In the genomic region with DNA sequence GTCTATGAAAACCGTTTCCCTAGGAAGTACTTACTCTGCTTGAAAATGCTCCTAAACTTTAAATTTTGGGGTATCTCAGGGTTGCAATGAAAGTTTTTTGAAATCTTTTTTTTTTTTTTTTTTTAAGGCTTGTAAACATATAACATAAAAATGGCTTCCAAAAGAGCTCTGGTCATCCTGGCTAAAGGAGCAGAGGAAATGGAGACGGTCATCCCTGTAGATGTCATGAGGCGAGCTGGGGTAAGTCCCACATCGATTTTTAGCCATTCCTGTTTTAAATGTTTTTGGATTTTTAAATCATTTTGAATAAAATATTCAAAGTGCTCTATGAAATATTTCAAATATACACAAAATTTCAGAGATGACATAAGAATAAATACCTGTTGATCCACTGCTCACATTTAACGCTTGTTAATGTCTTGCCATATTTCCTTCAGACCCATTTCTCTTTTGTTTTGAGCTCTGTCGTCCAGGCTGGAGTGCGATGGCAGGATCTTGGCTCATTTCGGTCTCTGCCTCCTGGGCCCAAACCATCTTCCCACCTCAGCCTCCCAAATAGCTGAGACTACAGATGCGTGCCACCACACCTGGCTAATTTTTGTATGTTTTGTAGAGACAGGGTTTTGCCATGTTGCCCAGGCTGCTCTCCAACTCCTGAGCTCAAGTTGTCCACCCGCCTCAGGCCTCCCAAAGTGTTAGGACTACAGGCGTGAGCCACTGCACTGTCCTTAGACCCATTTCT, we compare ENCODE assay signal across 10 cellular contexts. TPM values are rescaled to one million over a fixed set of nuclear protein-coding genes. Genes with fewer than 3 reads are reported as not detected.
DNase-seq lines count a peak whose midpoint lies in the region; ATAC-seq and TF ChIP-seq lines count a peak whose summit lies in the region.
"Had no signal": no experiment of that assay in that cellular context is flagged by ENCODE, and none has a peak within 500 bp of the region (broad histone marks: within the 10 kb centered on the region; RNA-seq: fewer than 3 reads in every experiment).

No MANE protein-coding gene starts in this region.

- H3K27ac Mint-ChIP-seq in Caco-2 (ENCODE audit: unreplicated experiment) (no peak overlapping the region), neural progenitor cell (no peak overlapping the region)
- peak overlapping the region; percentile 97 for H3K27ac Mint-ChIP-seq in dendritic cell treated with granulocyte-macrophage colony-stimulating factor and Interleukin-4, amounts not matched to agents 40 ng/mL and 50 ng/mL, for 4 days

- peaks cover 59% of the 10 kb centered on the region for H3K36me3 Mint-ChIP-seq in Caco-2 (ENCODE audit: insufficient read depth, unreplicated experiment)
- H3K36me3 Mint-ChIP-seq in dendritic cell treated with granulocyte-macrophage colony-stimulating factor and Interleukin-4, amounts not matched to agents 40 ng/mL and 50 ng/mL, for 4 days (ENCODE audit: low read depth), result peaks cover 66% of the 10 kb centered on the region
- H3K36me3 Mint-ChIP-seq in neural progenitor cell, result peaks cover 15% of the 10 kb centered on the region

- TF ChIP-seq POLR2A in NB4 (IDR thresholded peaks at IDR 0.05; ENCODE audit: extremely low read depth, insufficient read length), result no peak
- TF ChIP-seq POLR2A in testis (IDR thresholded peaks at IDR 0.05), result no peak

- peaks cover 10% of the 10 kb centered on the region for H4K20me1 ChIP-seq in neural progenitor cell (ENCODE audit: low read depth)

- POLR2A ChIA-PET in Caco-2 (lab: Charles Lee), result interaction anchor here (0.6 kb wide), 1 partner anchor 183 kb away, joined by 10 read pairs; no protein-coding TSS in a partner anchor

- no peak overlapping the region for H2AFZ ChIP-seq in neural progenitor cell (replicated peaks)

- H3K4me1 Mint-ChIP-seq in Caco-2 (ENCODE audit: low read depth, unreplicated experiment), result peaks cover 6% of the 10 kb centered on the region
- H3K4me1 Mint-ChIP-seq in dendritic cell treated with granulocyte-macrophage colony-stimulating factor and Interleukin-4, amounts not matched to agents 40 ng/mL and 50 ng/mL, for 4 days (ENCODE audit: low read depth), result peaks cover 37% of the 10 kb centered on the region
- peaks cover 21% of the 10 kb centered on the region for H3K4me1 Mint-ChIP-seq in neural progenitor cell

- peaks cover 7% of the 10 kb centered on the region for H3F3A ChIP-seq in neural progenitor cell (ENCODE audit: low read depth)

- H3K4me3 ChIP-seq in Caco-2 (ENCODE audit: low read depth, low read length) (peak overlapping the region; percentile 72), NB4 (ENCODE audit: low read depth, low read length) (peak overlapping the region; percentile 83), neural progenitor cell (peak overlapping the region; percentile 87), testis (peak overlapping the region in 1 of 2 donors; percentile 81)

- H3K9me3 Mint-ChIP-seq in Caco-2 (ENCODE audit: unreplicated experiment) (no peaks in the 10 kb centered on the region), neural progenitor cell (no peaks in the 10 kb centered on the region)
- no peaks in the 10 kb centered on the region for H3K9me3 Mint-ChIP-seq in dendritic cell treated with granulocyte-macrophage colony-stimulating factor and Interleukin-4, amounts not matched to agents 40 ng/mL and 50 ng/mL, for 4 days

- no peak for ATAC-seq in GM21528 (IDR thresholded peaks at IDR 0.05; ENCODE audit: low FRiP score, unreplicated experiment)

- H3K79me2 ChIP-seq in neural progenitor cell (ENCODE audit: low read depth), result peaks cover 50% of the 10 kb centered on the region

- H3K36me3 ChIP-seq in Caco-2 (ENCODE audit: control insufficient read depth, insufficient read depth, low read length) (no peaks in the 10 kb centered on the region; the same call in 1 of the 2 replicates), neural progenitor cell (peaks cover 16% of the 10 kb centered on the region), testis (ENCODE audit: low read depth, missing control alignments) (no peaks in the 10 kb centered on the region)

- H3K27me3 Mint-ChIP-seq in Caco-2 (ENCODE audit: insufficient read depth, unreplicated experiment), result no peaks in the 10 kb centered on the region
- H3K27me3 Mint-ChIP-seq in dendritic cell treated with granulocyte-macrophage colony-stimulating factor and Interleukin-4, amounts not matched to agents 40 ng/mL and 50 ng/mL, for 4 days, result no peaks in the 10 kb centered on the region
- H3K27me3 Mint-ChIP-seq in neural progenitor cell (ENCODE audit: insufficient read depth, low read depth), result peaks cover 2% of the 10 kb centered on the region

- no peak for TF ChIP-seq CTCF in Caco-2 (IDR thresholded peaks at IDR 0.05; ENCODE audit: insufficient read depth in 1 of 2, low read depth in 1 of 2, low read length in 1 of 2, severe bottlenecking in 1 of 2, unreplicated experiment in 1 of 2)
- no peak for TF ChIP-seq CTCF in NB4 (IDR thresholded peaks at IDR 0.05; ENCODE audit: low read depth, low read length)
- no peak for TF ChIP-seq CTCF in neural progenitor cell (IDR thresholded peaks at IDR 0.05)
- no peak for TF ChIP-seq CTCF in testis (IDR thresholded peaks at IDR 0.05)

- H3K9me3 ChIP-seq in Caco-2 (no peaks in the 10 kb centered on the region), neural progenitor cell (ENCODE audit: low read depth) (no peaks in the 10 kb centered on the region), testis (no peaks in the 10 kb centered on the region)

- BruUV-seq in Caco-2 (replicated peaks; lab: Mats Ljungman, UMichigan), result no TSS peak

- H3K4me1 ChIP-seq in Caco-2, result no peaks in the 10 kb centered on the region
- H3K4me1 ChIP-seq in neural progenitor cell, result peaks cover 9% of the 10 kb centered on the region
- peaks cover 14% of the 10 kb centered on the region for H3K4me1 ChIP-seq in testis

- peak overlapping the region; percentile 59 for H3K9ac ChIP-seq in neural progenitor cell

- peak overlapping the region; percentile 86 for H3K4me2 ChIP-seq in neural progenitor cell

- DNase-seq in Caco-2 (no peak), NB4 (ENCODE audit: low read depth) (no peak), neural progenitor cell (ENCODE audit: low spot score) (no peak), COLO829 (ENCODE audit: low spot score) (no peak), testis (no peak), NCI-H510A treated with DMSO at 0.1 percent for 48 hours (lab: John Stamatoyannopoulos, UW) (no peak)
- DNase-seq: KBM-7, nucleus accumbens had no signal

- CTCF ChIA-PET in Caco-2 (lab: Charles Lee), result interaction anchor here (0.6 to 1.6 kb wide), 2 partner anchors 12 to 21 kb away, joined by 3 read pairs; no protein-coding TSS in a partner anchor

- no peak overlapping the region for H3K27ac ChIP-seq in neural progenitor cell
- no peak overlapping the region for H3K27ac ChIP-seq in testis

- H3K4me3 Mint-ChIP-seq in Caco-2 (ENCODE audit: unreplicated experiment), result peak overlapping the region; percentile 99
- peak overlapping the region; percentile 96 for H3K4me3 Mint-ChIP-seq in dendritic cell treated with granulocyte-macrophage colony-stimulating factor and Interleukin-4, amounts not matched to agents 40 ng/mL and 50 ng/mL, for 4 days
- H3K4me3 Mint-ChIP-seq in neural progenitor cell, result peak overlapping the region; percentile 97

- WGBS in testis, 2 donors, result 78 to 86% methylated on average over 11 of the region's 11 CpGs

- intact Hi-C loops in Caco-2 (cut with micrococcal nuclease; ENCODE audit: unreplicated experiment), result no loop called here
- intact Hi-C loops in dendritic cell treated with granulocyte-macrophage colony-stimulating factor and Interleukin-4, amounts not matched to agents 40 ng/mL and 50 ng/mL, for 4 days (cut with micrococcal nuclease), result loop anchor here (5.0 kb wide), 1 partner anchor 181 kb away; a partner anchor contains a TSS
- intact Hi-C loops in testis (cut with DNase I; ENCODE audit: low total_unique reads), result no loop called here

- H3K27me3 ChIP-seq in Caco-2 (replicated peaks; ENCODE audit: control insufficient read depth, insufficient read depth, low read length) (no peaks in the 10 kb centered on the region), neural progenitor cell (no peaks in the 10 kb centered on the region), testis (no peaks in the 10 kb centered on the region)

RNA-seq across cellular contexts. Expression of a gene that starts 1.3 kb away (rescaled TPM):
- total RNA-seq in Caco-2 (2022), result 284 and 293 TPM in 2 replicates
- 193 and 214 TPM in 2 replicates for total RNA-seq in neural progenitor cell (ENCODE audit: low replicate concordance)
- total RNA-seq in testis, result 100 to 1,000 TPM; 110 to 129 TPM
- polyA plus RNA-seq in testis (ENCODE audit: insufficient read depth, low read depth, low replicate concordance), result 281 TPM

RNA-seq across cellular contexts. Expression of a gene that starts 22.2 kb away (rescaled TPM):
- total RNA-seq in Caco-2 (2022) (0.54 and 0.91 TPM in 2 replicates), neural progenitor cell (ENCODE audit: low replicate concordance) (not detected in 2 replicates), testis (under 1 TPM; 0.06 to 0.08 TPM)
- 0.24 TPM for polyA plus RNA-seq in testis (ENCODE audit: insufficient read depth, low read depth, low replicate concordance)
